In the genomic region with DNA sequence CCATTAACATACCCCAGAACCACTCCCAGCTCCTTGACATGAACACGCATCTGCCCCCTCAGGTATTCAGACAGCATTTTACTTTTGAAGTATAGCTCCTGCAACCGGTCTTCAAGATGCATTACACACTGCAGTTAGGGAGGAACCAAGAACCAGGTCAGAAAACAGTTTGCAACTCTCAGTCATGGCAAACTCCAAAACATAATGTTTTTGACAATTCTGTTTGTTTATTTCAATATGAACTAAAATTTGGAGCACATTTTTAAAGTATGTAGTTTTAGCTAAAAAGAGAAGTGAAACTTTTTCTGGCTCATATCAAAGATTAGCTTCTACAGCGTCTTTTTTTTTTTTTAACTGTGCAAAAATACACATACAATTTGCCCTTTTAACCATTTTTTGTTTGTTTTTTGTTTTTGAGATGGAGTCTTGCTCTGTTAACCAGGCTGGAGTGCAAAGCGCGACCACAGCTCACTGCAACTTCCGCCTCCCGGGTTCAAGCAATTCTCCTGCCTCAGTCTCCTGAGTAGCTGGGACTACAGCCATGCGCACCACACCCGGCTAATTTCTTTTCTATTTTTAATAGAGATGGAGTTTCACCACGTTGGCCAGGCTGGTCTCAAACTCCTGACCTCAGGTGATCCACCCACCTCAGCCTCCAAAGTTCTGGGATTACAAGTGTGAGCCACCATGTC, we compare ENCODE assay signal across 13 cellular contexts.
DNase-seq lines count a peak whose midpoint lies in the region; ATAC-seq and TF ChIP-seq lines count a peak whose summit lies in the region.
"Had no signal": no experiment of that assay in that cellular context is flagged by ENCODE, and none has a peak within 500 bp of the region (broad histone marks: within the 10 kb centered on the region; RNA-seq: fewer than 3 reads in every experiment).

No MANE protein-coding gene starts in this region.

- H3K9me2 ChIP-seq in MM.1S (replicated peaks; ENCODE audit: insufficient read depth, low read length): no peaks in the 10 kb centered on the region

- H3K27ac ChIP-seq in MM.1S (ENCODE audit: low read length) (peak overlapping the region; percentile 46; the same call in 1 of the 2 replicates), substantia nigra (ENCODE audit: low read depth, low read length, poor library complexity, severe bottlenecking) (no peak overlapping the region)
- H3K27ac ChIP-seq: C4-2B, ovary, tibial nerve had no signal

- H3K4me2 ChIP-seq in MM.1S (ENCODE audit: low read depth, low read length): peak overlapping the region; percentile 39; the same call in 1 of the 2 replicates

- peaks cover 4% of the 10 kb centered on the region; the same call in 1 of the 2 replicates for H3K4me1 ChIP-seq in MM.1S (ENCODE audit: low read length)
- H3K4me1 ChIP-seq: tibial nerve had no signal

- H3K79me2 ChIP-seq in MM.1S (ENCODE audit: low read length): no peaks in the 10 kb centered on the region

- ATAC-seq in GM19397 (IDR thresholded peaks at IDR 0.05; ENCODE audit: unreplicated experiment) (peak; percentile 76), HG02885 (IDR thresholded peaks at IDR 0.05; ENCODE audit: poor library complexity, unreplicated experiment) (peak; percentile 84)
- ATAC-seq: left cardiac atrium had no signal

- DNase-seq in GM12865 (ENCODE audit: low read depth) (peak; percentile 54), MM.1S (no peak), substantia nigra (lab: John Stamatoyannopoulos, UW) (no peak), NK-92 (lab: John Stamatoyannopoulos, UW; ENCODE audit: unreplicated experiment) (no peak), COLO668 (lab: John Stamatoyannopoulos, UW; ENCODE audit: unreplicated experiment) (no peak), DMS53 treated with DMSO at 0.1 percent for 48 hours (lab: John Stamatoyannopoulos, UW; ENCODE audit: unreplicated experiment) (no peak)
- DNase-seq: left cardiac atrium, NCI-H446, ovary had no signal

- H2AFZ ChIP-seq in MM.1S (ENCODE audit: low read length): no peak overlapping the region

- no peaks in the 10 kb centered on the region for H3K27me3 ChIP-seq in MM.1S (replicated peaks; ENCODE audit: insufficient read depth, low read length)
- H3K27me3 ChIP-seq: ovary, tibial nerve had no signal

- TF ChIP-seq CTCF in GM12865 (IDR thresholded peaks at IDR 0.05; ENCODE audit: insufficient read depth, low read depth, low read length, missing control alignments): no peak
- peak; percentile 27; the same call in 1 of the 2 replicates for TF ChIP-seq CTCF in MM.1S (IDR thresholded peaks at IDR 0.05; ENCODE audit: low read length)

- no peaks in the 10 kb centered on the region for H4K20me1 ChIP-seq in MM.1S (ENCODE audit: insufficient read depth, low read length)

- H3F3A ChIP-seq in MM.1S (ENCODE audit: insufficient read depth, low read length): no peaks in the 10 kb centered on the region

- no peaks in the 10 kb centered on the region for H3K9me3 ChIP-seq in MM.1S (replicated peaks; ENCODE audit: insufficient read depth, low read length)
- H3K9me3 ChIP-seq: ovary, tibial nerve had no signal

- peak overlapping the region; percentile 11; the same call in 1 of the 2 replicates for H3K9ac ChIP-seq in MM.1S (ENCODE audit: low read length)

- H3K4me3 ChIP-seq in GM12865 (ENCODE audit: low read depth, low read length): peak overlapping the region; percentile 14; the same call in 1 of the 2 replicates
- no peak overlapping the region for H3K4me3 ChIP-seq in MM.1S (ENCODE audit: low read length)
- H3K4me3 ChIP-seq: ovary, tibial nerve had no signal

- H3K36me3 ChIP-seq in MM.1S (replicated peaks; ENCODE audit: insufficient read depth, low read length): no peaks in the 10 kb centered on the region; the same call in 1 of the 2 replicates
- H3K36me3 ChIP-seq: ovary had no signal
